In genomic region chr7:22728416-22729029, GRCh38 we compare ENCODE assay signal across 8 cellular contexts. TPM values are rescaled to one million over a fixed set of nuclear protein-coding genes. Genes with fewer than 3 reads are reported as not detected.
DNase-seq lines count a peak whose midpoint lies in the region; ATAC-seq and TF ChIP-seq lines count a peak whose summit lies in the region.

No MANE protein-coding gene starts in this region.

- ATAC-seq in HG03159 (IDR thresholded peaks at IDR 0.05; ENCODE audit: unreplicated experiment): no peak
- ATAC-seq in T-cell (replicated peaks in 1 of 4): no peak

- H3K36me3 ChIP-seq in KMS-11 (ENCODE audit: insufficient read depth): no peaks in the 10 kb centered on the region

- no peaks in the 10 kb centered on the region; the same call in 1 of the 2 replicates for H3K27me3 ChIP-seq in KMS-11 (ENCODE audit: insufficient read depth, low read depth)

- no peak overlapping the region; the same call in 1 of the 2 replicates for H3K4me2 ChIP-seq in KMS-11

- no peak overlapping the region for H2AFZ ChIP-seq in KMS-11 (ENCODE audit: low read depth)

- no peaks in the 10 kb centered on the region for H4K20me1 ChIP-seq in KMS-11 (ENCODE audit: insufficient read depth)

- H3K27me3 Mint-ChIP-seq in T-cell: peaks cover 12 to 15% of the 10 kb centered on the region in 2 donors

- peaks cover 19 to 26% (median 21%) of the 10 kb centered on the region in 3 donors for H3K4me1 Mint-ChIP-seq in T-cell

- no peaks in the 10 kb centered on the region for H3K9me3 Mint-ChIP-seq in T-cell

- H3K4me3 Mint-ChIP-seq in T-cell: no peak overlapping the region

- TF ChIP-seq CTCF in KMS-11 (conservative IDR thresholded peaks at IDR 0.05; ENCODE audit: low read depth, low read length): peak; percentile 44

- no peak overlapping the region for H3K9ac ChIP-seq in KMS-11

- H3K4me1 ChIP-seq in KMS-11 (ENCODE audit: low read depth, poor library complexity, severe bottlenecking): peaks cover 38% of the 10 kb centered on the region

- H3K27ac Mint-ChIP-seq in T-cell: no peak overlapping the region

- H3K27ac ChIP-seq in KMS-11: no peak overlapping the region

- no peak overlapping the region for H3K4me3 ChIP-seq in KMS-11 (IDR thresholded peaks at IDR 0.05; ENCODE audit: insufficient read depth, low read depth, low read length)

- no peaks in the 10 kb centered on the region for H3K36me3 Mint-ChIP-seq in T-cell

- H3K79me2 ChIP-seq in KMS-11 (ENCODE audit: insufficient read depth, low read depth): no peaks in the 10 kb centered on the region

- DNase-seq in NCI-H1436 (lab: John Stamatoyannopoulos, UW): peak; percentile 12
- DNase-seq in NCI-H1436 treated with DMSO at 0.1 percent for 48 hours (lab: John Stamatoyannopoulos, UW): no peak
- peak; percentile 34 for DNase-seq in amniotic epithelial cell (ENCODE audit: low read depth)
- peak; percentile 48 to 74 for DNase-seq in lung microvascular endothelial cell (ENCODE audit: low read depth in 2 of 2)
- DNase-seq in T-cell: no peak
- DNase-seq in T1000 (lab: John Stamatoyannopoulos, UW): no peak

- CTCF ChIA-PET in T-cell (lab: Charles Lee): interaction anchor here (0.6 to 6.3 kb wide), 10 partner anchors 11 to 438 kb away, joined by 3 to 102 read pairs (median 4); no protein-coding TSS in a partner anchor

- POLR2A ChIA-PET in T-cell (lab: Charles Lee): interaction anchor here in 1 of 2 donors (0.6 kb wide), 1 partner anchor 129 kb away, joined by 11 read pairs; no protein-coding TSS in a partner anchor

RNA-seq across cellular contexts. Expression of gene IL6, which starts 1.5 kb away (rescaled TPM):
- total RNA-seq in lung microvascular endothelial cell (0.60 and 0.87 TPM in 2 replicates), T-cell (1 to 10 TPM in 1 of 5 donors, under 1 TPM in 1, not detected in 3; 0.68 to 1.2 TPM)

Comparison
In these comparisons a context has a peak if more than half of its experiments do, and no peak if none do; other contexts are left out.
1. DNase-seq: peak in NCI-H1436 (single experiment), amniotic epithelial cell (single experiment) and lung microvascular endothelial cell (2 of 2); none in NCI-H1436 treated with DMSO at 0.1 percent for 48 hours (single experiment), T-cell (0 of 34) and T1000 (single experiment).